Comparison of ENCODE assay signal across 1 cellular context in the genomic region with DNA sequence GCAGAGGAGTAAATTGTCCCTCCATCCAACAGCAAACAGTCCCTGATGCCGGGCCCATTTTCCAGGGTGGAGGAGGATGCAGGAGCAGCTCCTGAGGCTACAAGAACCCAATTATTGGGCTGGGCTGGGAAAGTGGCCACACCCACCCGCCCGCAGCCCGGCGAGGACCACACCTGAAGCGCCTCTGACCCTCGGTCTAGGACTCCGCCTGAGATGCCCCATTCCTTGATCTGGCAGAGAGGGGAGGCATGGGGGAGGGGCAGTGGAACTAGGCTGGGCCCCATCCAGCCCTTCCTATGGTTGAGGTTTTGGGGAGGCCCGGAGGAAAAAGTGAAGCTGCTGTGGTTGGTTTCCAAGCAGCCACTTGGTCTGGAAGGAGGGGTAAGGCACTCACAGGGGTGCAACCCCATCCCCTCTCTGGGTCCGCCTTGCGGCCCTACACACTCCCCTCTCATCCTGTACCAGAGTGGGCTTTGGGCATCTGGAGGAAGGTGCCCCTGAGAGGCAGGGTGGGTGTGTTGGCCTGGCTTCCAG.
TF ChIP-seq lines count a peak whose summit lies in the region.

No MANE protein-coding gene starts in this region.

TF ChIP-seq in GM12878, 131 proteins besides CTCF, POLR2A, EP300 and RAD21:
- TF ChIP-seq BACH1 (IDR thresholded peaks at IDR 0.05; ENCODE audit: borderline replicate concordance) (no peak), NFIC (IDR thresholded peaks at IDR 0.05; ENCODE audit: low read depth, low read length) (no peak), CBX3 (IDR thresholded peaks at IDR 0.05; ENCODE audit: borderline replicate concordance, low read depth) (no peak), TBL1XR1 (IDR thresholded peaks at IDR 0.05; ENCODE audit: low read depth, low read length) (no peak), RFX5 (IDR thresholded peaks at IDR 0.05; ENCODE audit: low read depth, low read length) (no peak), RAD51 (IDR thresholded peaks at IDR 0.05) (no peak), CHD4 (IDR thresholded peaks at IDR 0.05) (no peak), TCF7 (IDR thresholded peaks at IDR 0.05; ENCODE audit: borderline replicate concordance) (no peak), MEF2A (IDR thresholded peaks at IDR 0.05; ENCODE audit: insufficient read depth, low read depth, low read length) (no peak), ZNF24 (IDR thresholded peaks at IDR 0.05) (no peak), JUND (IDR thresholded peaks at IDR 0.05; ENCODE audit: low read depth, low read length) (no peak), SREBF2 (IDR thresholded peaks at IDR 0.05; ENCODE audit: low read length) (no peak), MTA2 (IDR thresholded peaks at IDR 0.05; ENCODE audit: low read depth) (no peak)
- TF ChIP-seq, protein P1, sequence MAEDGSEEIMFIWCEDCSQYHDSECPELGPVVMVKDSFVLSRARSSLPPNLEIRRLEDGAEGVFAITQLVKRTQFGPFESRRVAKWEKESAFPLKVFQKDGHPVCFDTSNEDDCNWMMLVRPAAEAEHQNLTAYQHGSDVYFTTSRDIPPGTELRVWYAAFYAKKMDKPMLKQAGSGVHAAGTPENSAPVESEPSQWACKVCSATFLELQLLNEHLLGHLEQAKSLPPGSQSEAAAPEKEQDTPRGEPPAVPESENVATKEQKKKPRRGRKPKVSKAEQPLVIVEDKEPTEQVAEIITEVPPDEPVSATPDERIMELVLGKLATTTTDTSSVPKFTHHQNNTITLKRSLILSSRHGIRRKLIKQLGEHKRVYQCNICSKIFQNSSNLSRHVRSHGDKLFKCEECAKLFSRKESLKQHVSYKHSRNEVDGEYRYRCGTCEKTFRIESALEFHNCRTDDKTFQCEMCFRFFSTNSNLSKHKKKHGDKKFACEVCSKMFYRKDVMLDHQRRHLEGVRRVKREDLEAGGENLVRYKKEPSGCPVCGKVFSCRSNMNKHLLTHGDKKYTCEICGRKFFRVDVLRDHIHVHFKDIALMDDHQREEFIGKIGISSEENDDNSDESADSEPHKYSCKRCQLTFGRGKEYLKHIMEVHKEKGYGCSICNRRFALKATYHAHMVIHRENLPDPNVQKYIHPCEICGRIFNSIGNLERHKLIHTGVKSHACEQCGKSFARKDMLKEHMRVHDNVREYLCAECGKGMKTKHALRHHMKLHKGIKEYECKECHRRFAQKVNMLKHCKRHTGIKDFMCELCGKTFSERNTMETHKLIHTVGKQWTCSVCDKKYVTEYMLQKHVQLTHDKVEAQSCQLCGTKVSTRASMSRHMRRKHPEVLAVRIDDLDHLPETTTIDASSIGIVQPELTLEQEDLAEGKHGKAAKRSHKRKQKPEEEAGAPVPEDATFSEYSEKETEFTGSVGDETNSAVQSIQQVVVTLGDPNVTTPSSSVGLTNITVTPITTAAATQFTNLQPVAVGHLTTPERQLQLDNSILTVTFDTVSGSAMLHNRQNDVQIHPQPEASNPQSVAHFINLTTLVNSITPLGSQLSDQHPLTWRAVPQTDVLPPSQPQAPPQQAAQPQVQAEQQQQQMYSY (CRISPR knock-in tag; IDR thresholded peaks at IDR 0.05) = no peak
- TF ChIP-seq, protein P2, sequence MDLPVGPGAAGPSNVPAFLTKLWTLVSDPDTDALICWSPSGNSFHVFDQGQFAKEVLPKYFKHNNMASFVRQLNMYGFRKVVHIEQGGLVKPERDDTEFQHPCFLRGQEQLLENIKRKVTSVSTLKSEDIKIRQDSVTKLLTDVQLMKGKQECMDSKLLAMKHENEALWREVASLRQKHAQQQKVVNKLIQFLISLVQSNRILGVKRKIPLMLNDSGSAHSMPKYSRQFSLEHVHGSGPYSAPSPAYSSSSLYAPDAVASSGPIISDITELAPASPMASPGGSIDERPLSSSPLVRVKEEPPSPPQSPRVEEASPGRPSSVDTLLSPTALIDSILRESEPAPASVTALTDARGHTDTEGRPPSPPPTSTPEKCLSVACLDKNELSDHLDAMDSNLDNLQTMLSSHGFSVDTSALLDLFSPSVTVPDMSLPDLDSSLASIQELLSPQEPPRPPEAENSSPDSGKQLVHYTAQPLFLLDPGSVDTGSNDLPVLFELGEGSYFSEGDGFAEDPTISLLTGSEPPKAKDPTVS (IDR thresholded peaks at IDR 0.05; ENCODE audit: low read depth, low read length) = no peak
- TF ChIP-seq, protein P3, sequence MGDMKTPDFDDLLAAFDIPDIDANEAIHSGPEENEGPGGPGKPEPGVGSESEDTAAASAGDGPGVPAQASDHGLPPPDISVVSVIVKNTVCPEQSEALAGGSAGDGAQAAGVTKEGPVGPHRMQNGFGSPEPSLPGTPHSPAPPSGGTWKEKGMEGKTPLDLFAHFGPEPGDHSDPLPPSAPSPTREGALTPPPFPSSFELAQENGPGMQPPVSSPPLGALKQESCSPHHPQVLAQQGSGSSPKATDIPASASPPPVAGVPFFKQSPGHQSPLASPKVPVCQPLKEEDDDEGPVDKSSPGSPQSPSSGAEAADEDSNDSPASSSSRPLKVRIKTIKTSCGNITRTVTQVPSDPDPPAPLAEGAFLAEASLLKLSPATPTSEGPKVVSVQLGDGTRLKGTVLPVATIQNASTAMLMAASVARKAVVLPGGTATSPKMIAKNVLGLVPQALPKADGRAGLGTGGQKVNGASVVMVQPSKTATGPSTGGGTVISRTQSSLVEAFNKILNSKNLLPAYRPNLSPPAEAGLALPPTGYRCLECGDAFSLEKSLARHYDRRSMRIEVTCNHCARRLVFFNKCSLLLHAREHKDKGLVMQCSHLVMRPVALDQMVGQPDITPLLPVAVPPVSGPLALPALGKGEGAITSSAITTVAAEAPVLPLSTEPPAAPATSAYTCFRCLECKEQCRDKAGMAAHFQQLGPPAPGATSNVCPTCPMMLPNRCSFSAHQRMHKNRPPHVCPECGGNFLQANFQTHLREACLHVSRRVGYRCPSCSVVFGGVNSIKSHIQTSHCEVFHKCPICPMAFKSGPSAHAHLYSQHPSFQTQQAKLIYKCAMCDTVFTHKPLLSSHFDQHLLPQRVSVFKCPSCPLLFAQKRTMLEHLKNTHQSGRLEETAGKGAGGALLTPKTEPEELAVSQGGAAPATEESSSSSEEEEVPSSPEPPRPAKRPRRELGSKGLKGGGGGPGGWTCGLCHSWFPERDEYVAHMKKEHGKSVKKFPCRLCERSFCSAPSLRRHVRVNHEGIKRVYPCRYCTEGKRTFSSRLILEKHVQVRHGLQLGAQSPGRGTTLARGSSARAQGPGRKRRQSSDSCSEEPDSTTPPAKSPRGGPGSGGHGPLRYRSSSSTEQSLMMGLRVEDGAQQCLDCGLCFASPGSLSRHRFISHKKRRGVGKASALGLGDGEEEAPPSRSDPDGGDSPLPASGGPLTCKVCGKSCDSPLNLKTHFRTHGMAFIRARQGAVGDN (IDR thresholded peaks at IDR 0.05) = no peak
TF ChIP-seq in GM12878: peak in this region for 0.
